ENCODE assay signal across 7 cellular contexts in the genomic region with DNA sequence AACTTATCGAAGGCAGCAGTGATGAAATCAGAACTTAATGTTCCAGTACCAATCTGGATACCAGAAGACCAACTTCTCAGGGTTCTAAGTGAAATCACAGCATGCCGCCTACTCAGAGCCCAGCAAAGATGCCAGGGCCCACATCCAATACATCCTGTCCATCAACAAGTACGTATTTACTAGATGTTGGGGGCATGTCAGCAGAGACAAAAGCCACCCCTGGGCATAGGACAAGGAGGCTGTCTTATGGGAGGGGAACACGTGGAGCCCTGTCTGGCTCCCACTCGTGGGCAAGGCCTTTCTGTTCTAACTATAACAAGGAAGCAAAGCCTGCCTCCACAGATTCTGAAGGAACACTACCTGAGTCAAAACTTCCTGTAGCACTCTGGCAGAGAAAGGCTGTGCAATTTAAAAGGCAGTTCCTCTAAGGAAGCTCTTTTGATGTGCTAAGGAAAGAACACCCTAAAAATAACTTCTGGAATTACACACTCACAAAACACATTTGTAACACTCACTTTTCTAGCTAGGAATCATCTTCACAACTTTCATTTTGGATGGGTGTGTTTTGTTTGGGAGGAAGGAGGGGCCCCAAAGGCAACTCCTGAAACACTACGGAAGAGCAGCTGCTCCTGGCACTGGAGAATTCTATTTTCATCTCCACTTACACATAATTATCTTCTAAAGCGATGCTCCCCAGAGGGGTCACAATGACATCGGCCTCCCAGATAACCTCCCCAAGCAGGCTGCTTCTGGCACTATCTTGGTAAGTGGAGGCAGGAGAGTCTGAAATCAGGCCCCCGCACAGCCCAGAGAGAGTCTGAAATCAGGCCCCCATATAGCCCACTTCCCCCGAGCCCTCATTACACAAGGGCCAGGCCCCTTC. TPM values are rescaled to one million over a fixed set of nuclear protein-coding genes. Genes with fewer than 3 reads are reported as not detected.
DNase-seq lines count a peak whose midpoint lies in the region; ATAC-seq lines count a peak whose summit lies in the region.

No MANE protein-coding gene starts in this region.

- H3K4me1 Mint-ChIP-seq in activated CD4-positive, alpha-beta memory T cell treated with anti-CD3 and anti-CD28 coated beads for 36 hours (ENCODE audit: low read depth): peaks cover 80% of the 10 kb centered on the region

- H3K27me3 Mint-ChIP-seq in activated CD4-positive, alpha-beta memory T cell treated with anti-CD3 and anti-CD28 coated beads for 36 hours: no peaks in the 10 kb centered on the region

- H3K27ac ChIP-seq in layer of hippocampus (ENCODE audit: low read depth, low read length) (peak overlapping the region; percentile 72), subcutaneous abdominal adipose tissue (ENCODE audit: low read depth, low read length) (peak overlapping the region; percentile 54)

- no peaks in the 10 kb centered on the region for H3K36me3 ChIP-seq in subcutaneous abdominal adipose tissue (ENCODE audit: control insufficient read depth in 5 of 5, insufficient read depth in 5 of 5, low read length in 5 of 5)

- peaks cover 7 to 60% (median 32%) of the 10 kb centered on the region in 5 donors for H3K4me1 ChIP-seq in subcutaneous abdominal adipose tissue (ENCODE audit: control insufficient read depth in 5 of 5, insufficient read depth in 5 of 5, low read length in 5 of 5)

- peaks cover 2% of the 10 kb centered on the region for H3K36me3 Mint-ChIP-seq in activated CD4-positive, alpha-beta memory T cell treated with anti-CD3 and anti-CD28 coated beads for 36 hours

- intact Hi-C loops in activated CD4-positive, alpha-beta memory T cell treated with anti-CD3 and anti-CD28 coated beads for 36 hours (cut with micrococcal nuclease): no loop called here

- peak overlapping the region; percentile 13 for H3K27ac Mint-ChIP-seq in activated CD4-positive, alpha-beta memory T cell treated with anti-CD3 and anti-CD28 coated beads for 36 hours

- no peaks in the 10 kb centered on the region for H3K9me3 ChIP-seq in subcutaneous abdominal adipose tissue (ENCODE audit: control insufficient read depth in 5 of 5, low read length in 5 of 5)

- H3K9ac ChIP-seq in subcutaneous abdominal adipose tissue (ENCODE audit: low read length in 5 of 5): peak overlapping the region in 1 of 5 donors; percentile 37

- POLR2A ChIA-PET in activated CD4-positive, alpha-beta memory T cell treated with anti-CD3 and anti-CD28 coated beads for 36 hours (lab: Charles Lee): no interaction called here

- H3K27me3 ChIP-seq in layer of hippocampus (ENCODE audit: control insufficient read depth, insufficient read depth, low read length) (no peaks in the 10 kb centered on the region), subcutaneous abdominal adipose tissue (ENCODE audit: control insufficient read depth in 5 of 5, insufficient read depth in 4 of 5, low read length in 5 of 5) (no peaks in the 10 kb centered on the region)

- DNase-seq in NCI-H1436 treated with DMSO at 0.1 percent for 48 hours (lab: John Stamatoyannopoulos, UW) (peak; percentile 71), pons (ENCODE audit: low spot score) (no peak)
- no peak for DNase-seq in activated CD4-positive, alpha-beta memory T cell treated with anti-CD3 and anti-CD28 coated beads for 36 hours

- H3K4me3 Mint-ChIP-seq in activated CD4-positive, alpha-beta memory T cell treated with anti-CD3 and anti-CD28 coated beads for 36 hours: no peak overlapping the region

- H3K4me3 ChIP-seq in subcutaneous abdominal adipose tissue (ENCODE audit: low read depth in 1 of 5, low read length in 5 of 5): peak overlapping the region in 2 of 5 donors; percentile 11 to 27

- CTCF ChIA-PET in activated CD4-positive, alpha-beta memory T cell treated with anti-CD3 and anti-CD28 coated beads for 36 hours (lab: Charles Lee): interaction anchor here (5.0 kb wide), 1 partner anchor 13 kb away, joined by 22 read pairs; the partner anchor contains the start of gene SMCO4

- H3K9me3 Mint-ChIP-seq in activated CD4-positive, alpha-beta memory T cell treated with anti-CD3 and anti-CD28 coated beads for 36 hours: no peaks in the 10 kb centered on the region

- ATAC-seq in GM18861 (IDR thresholded peaks at IDR 0.05; ENCODE audit: unreplicated experiment) (no peak), GM21619 (IDR thresholded peaks at IDR 0.05; ENCODE audit: unreplicated experiment) (no peak)

RNA-seq across cellular contexts. Expression of gene SMCO4, which starts 14.2 kb away (rescaled TPM):
- total RNA-seq in activated CD4-positive, alpha-beta memory T cell treated with anti-CD3 and anti-CD28 coated beads for 36 hours: 10 to 100 TPM; 40.9 to 41.2 TPM
